28 cellular contexts compared by ENCODE assay signal in the genomic region with DNA sequence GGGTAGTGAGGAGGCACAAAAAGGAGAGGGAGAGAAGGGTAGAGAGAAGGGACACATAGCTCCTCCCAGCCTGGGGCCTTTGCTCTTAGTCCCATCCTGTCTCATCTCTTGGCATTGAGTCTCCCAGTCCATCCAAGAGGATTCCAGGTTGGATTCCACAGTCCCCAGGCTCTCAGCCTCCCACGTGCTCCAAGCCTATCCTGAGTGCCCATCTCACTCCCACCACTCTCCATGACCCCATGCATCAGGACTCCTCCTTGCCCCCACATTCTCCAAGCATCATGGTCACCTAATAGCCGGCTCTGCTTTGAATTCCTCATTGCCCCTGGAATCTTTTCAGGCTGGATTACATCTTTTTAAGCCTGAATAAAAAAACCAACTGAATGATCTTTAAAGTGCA.
"Had no signal": no experiment of that assay in that cellular context is flagged by ENCODE, and none has a peak within 500 bp of the region (broad histone marks: within the 10 kb centered on the region; RNA-seq: fewer than 3 reads in every experiment).

No MANE protein-coding gene starts in this region.

- H3K4me1 ChIP-seq: SJCRH30 had no signal

- H3K27ac ChIP-seq: PC-9, RWPE1, SJCRH30, SK-N-MC had no signal

- FAIRE-seq: K562, RCC 7860 had no signal

- H3K4me3 ChIP-seq: K562, PC-9, SJCRH30, SK-N-MC had no signal

- DNase-seq: Kasumi-1, KG1, MM.1S, NCI-H1048, NCI-H1694, NCI-H187, NCI-H1930, NCI-H2029 treated with DMSO at 0.1 percent for 48 hours, NCI-H2081 treated with DMSO at 0.1 percent for 48 hours, NCI-H2107, NCI-H2171, NCI-H226, NCI-H446 treated with DMSO at 0.1 percent for 48 hours, NCI-H510A, NCI-H526, NCI-H774, PC-9, SHP77, SIG-M5, SJCRH30, T-cell had no signal

- H3K36me3 ChIP-seq: SJCRH30 had no signal

- H3K9me3 ChIP-seq: SJCRH30 had no signal

- H3K4me2 ChIP-seq: PC-9 had no signal

- ATAC-seq: K562, Panc1, Right ventricle myocardium inferior, SK-N-SH treated with all-trans-retinoic acid at 6 μM for 48 hours, T-cell had no signal
